8 cellular contexts compared by ENCODE assay signal in the genomic region with DNA sequence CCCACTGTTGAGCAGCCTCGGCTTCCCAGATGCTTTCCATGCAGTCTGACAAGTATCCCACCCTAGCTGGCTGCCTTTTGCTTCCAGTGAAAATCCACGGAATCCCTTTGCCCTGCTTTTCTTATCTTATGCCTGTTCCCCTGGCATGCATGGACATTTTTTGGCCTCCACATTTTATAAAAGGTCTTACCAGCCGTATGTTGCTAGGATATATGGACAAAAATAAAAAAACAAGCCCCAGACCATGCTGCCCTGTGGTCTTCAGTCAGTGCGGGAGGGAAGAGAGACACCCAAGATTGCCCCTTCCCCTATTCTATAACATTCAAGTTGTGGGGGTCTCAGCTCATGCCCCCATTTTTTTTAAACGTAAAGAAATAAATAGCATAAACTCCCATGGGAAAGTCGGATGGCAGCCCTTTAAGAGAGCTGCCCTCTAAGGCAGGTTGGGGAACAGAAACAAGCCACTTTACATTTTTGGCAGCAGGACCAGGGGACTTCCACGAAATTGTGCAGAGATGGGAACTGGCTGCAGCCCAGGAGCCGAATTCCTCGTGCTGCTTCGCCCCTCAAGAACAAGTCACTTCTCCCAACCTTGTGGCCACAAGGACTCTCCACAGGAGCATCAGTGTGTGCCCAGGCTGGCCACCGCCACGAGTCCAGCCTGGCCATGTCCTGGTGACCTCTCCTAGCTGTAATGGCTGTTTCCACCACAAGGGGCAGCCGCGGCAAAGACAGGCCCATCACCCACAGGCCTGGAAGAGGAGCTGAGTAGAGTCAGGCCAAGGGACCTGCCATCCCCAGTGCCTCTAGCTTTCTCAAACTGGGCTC.
DNase-seq lines count a peak whose midpoint lies in the region; ATAC-seq, FAIRE-seq and TF ChIP-seq lines count a peak whose summit lies in the region.

No MANE protein-coding gene starts in this region.

- peak; percentile 35; the same call in 1 of the 2 replicates for TF ChIP-seq CTCF in HEK293 (tag by site-specific recombination; IDR thresholded peaks at IDR 0.05)
- peak; percentile 62 for TF ChIP-seq CTCF in hepatocyte (IDR thresholded peaks at IDR 0.05; ENCODE audit: poor library complexity)

- H3K36me3 ChIP-seq in HEK293 (ENCODE audit: control insufficient read depth in 2 of 2, insufficient read depth in 1 of 2, low read length in 2 of 2): no peaks in the 10 kb centered on the region
- no peaks in the 10 kb centered on the region for H3K36me3 ChIP-seq in hepatocyte (replicated peaks; ENCODE audit: insufficient read depth, low read depth)

- no peaks in the 10 kb centered on the region for H4K20me1 ChIP-seq in hepatocyte (ENCODE audit: insufficient read depth, poor library complexity, severe bottlenecking)

- POLR2A ChIA-PET in HEK293 (lab: Yijun Ruan, JAX): no interaction called here

- DNase-seq in GM03348 (ENCODE audit: low spot score) (peak; percentile 30), RCC 7860 (ENCODE audit: low spot score) (peak; percentile 19), amygdala (lab: John Stamatoyannopoulos, UW) (peak in 45 of 56 donors; percentile 11 to 80 (median 49)), hepatocyte (ENCODE audit: low spot score) (peak; percentile 69), sciatic nerve (ENCODE audit: low spot score) (peak; percentile 86)

- H2AFZ ChIP-seq in hepatocyte: no peak overlapping the region

- intact Hi-C loops in sciatic nerve (cut with DNase I): no loop called here

- H3K27me3 ChIP-seq in hepatocyte: no peaks in the 10 kb centered on the region

- H3K9me3 ChIP-seq in HEK293 (ENCODE audit: control insufficient read depth, insufficient read depth, low read depth, low read length) (no peaks in the 10 kb centered on the region), hepatocyte (ENCODE audit: low read depth) (no peaks in the 10 kb centered on the region)

- H3K4me1 ChIP-seq in HEK293 (ENCODE audit: control insufficient read depth, insufficient read depth, low read length) (no peaks in the 10 kb centered on the region), hepatocyte (ENCODE audit: insufficient read depth) (peaks cover 13% of the 10 kb centered on the region)

- H3K27ac ChIP-seq in HEK293 (ENCODE audit: extremely low read depth, low read depth, low read length) (no peak overlapping the region), hepatocyte (no peak overlapping the region)

- 55% methylated on average over 14 of the region's 14 CpGs for WGBS in hepatocyte (ENCODE audit: low lambda C conversion rate, missing lambda C conversion rate)

- H3K79me2 ChIP-seq in hepatocyte: no peaks in the 10 kb centered on the region

- H3K4me2 ChIP-seq in hepatocyte: no peak overlapping the region

- peak; percentile 90 for ATAC-seq in sciatic nerve
- no peak for ATAC-seq in HG03196 (IDR thresholded peaks at IDR 0.05; ENCODE audit: unreplicated experiment)
- no peak for ATAC-seq in HG02938 (IDR thresholded peaks at IDR 0.05; ENCODE audit: unreplicated experiment)

- no peak overlapping the region for H3K4me3 ChIP-seq in HEK293 (ENCODE audit: low read depth, low read length)
- no peak overlapping the region for H3K4me3 ChIP-seq in hepatocyte

- H3K9me2 ChIP-seq in hepatocyte (replicated peaks; ENCODE audit: insufficient read depth): no peaks in the 10 kb centered on the region

- no peak for FAIRE-seq in RCC 7860 (lab: Jason Lieb, UNC)

- CTCF ChIA-PET in HEK293 (lab: Yijun Ruan, JAX): interaction anchor here (0.6 to 3.8 kb wide), 32 partner anchors 8 to 347 kb away, joined by 3 to 23 read pairs (median 4); no protein-coding TSS in a partner anchor

TF ChIP-seq in HEK293, 187 proteins besides CTCF, POLR2A, EP300 and RAD21:
- TF ChIP-seq, protein P1, sequence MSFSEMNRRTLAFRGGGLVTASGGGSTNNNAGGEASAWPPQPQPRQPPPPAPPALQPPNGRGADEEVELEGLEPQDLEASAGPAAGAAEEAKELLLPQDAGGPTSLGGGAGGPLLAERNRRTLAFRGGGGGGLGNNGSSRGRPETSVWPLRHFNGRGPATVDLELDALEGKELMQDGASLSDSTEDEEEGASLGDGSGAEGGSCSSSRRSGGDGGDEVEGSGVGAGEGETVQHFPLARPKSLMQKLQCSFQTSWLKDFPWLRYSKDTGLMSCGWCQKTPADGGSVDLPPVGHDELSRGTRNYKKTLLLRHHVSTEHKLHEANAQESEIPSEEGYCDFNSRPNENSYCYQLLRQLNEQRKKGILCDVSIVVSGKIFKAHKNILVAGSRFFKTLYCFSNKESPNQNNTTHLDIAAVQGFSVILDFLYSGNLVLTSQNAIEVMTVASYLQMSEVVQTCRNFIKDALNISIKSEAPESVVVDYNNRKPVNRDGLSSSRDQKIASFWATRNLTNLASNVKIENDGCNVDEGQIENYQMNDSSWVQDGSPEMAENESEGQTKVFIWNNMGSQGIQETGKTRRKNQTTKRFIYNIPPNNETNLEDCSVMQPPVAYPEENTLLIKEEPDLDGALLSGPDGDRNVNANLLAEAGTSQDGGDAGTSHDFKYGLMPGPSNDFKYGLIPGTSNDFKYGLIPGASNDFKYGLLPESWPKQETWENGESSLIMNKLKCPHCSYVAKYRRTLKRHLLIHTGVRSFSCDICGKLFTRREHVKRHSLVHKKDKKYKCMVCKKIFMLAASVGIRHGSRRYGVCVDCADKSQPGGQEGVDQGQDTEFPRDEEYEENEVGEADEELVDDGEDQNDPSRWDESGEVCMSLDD (tag by site-specific recombination; IDR thresholded peaks at IDR 0.05): no peak
- no peak for TF ChIP-seq ZNF16 (tag by site-specific recombination; IDR thresholded peaks at IDR 0.05; ENCODE audit: low read depth)
- TF ChIP-seq ZNF664 (tag by site-specific recombination; IDR thresholded peaks at IDR 0.05): no peak
- TF ChIP-seq, protein P2, sequence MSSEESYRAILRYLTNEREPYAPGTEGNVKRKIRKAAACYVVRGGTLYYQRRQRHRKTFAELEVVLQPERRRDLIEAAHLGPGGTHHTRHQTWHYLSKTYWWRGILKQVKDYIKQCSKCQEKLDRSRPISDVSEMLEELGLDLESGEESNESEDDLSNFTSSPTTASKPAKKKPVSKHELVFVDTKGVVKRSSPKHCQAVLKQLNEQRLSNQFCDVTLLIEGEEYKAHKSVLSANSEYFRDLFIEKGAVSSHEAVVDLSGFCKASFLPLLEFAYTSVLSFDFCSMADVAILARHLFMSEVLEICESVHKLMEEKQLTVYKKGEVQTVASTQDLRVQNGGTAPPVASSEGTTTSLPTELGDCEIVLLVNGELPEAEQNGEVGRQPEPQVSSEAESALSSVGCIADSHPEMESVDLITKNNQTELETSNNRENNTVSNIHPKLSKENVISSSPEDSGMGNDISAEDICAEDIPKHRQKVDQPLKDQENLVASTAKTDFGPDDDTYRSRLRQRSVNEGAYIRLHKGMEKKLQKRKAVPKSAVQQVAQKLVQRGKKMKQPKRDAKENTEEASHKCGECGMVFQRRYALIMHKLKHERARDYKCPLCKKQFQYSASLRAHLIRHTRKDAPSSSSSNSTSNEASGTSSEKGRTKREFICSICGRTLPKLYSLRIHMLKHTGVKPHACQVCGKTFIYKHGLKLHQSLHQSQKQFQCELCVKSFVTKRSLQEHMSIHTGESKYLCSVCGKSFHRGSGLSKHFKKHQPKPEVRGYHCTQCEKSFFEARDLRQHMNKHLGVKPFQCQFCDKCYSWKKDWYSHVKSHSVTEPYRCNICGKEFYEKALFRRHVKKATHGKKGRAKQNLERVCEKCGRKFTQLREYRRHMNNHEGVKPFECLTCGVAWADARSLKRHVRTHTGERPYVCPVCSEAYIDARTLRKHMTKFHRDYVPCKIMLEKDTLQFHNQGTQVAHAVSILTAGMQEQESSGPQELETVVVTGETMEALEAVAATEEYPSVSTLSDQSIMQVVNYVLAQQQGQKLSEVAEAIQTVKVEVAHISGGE (tag by site-specific recombination; conservative IDR thresholded peaks at IDR 0.05; ENCODE audit: low read depth): no peak
- no peak for TF ChIP-seq PRDM6 (tag by site-specific recombination; IDR thresholded peaks at IDR 0.05)

Comparison
In these comparisons a context has a peak if more than half of its experiments do, and no peak if none do; other contexts are left out.
1. DNase-seq: peak in every context shown above with its lines; median percentile 86 in sciatic nerve; 69 in hepatocyte; 49 in amygdala; 30 in GM03348; 19 in RCC 7860.